9 cellular contexts compared by ENCODE assay signal in genomic region chr3:142027295-142027694, GRCh38.
A peak's percentile ranks its signal among the peaks of the same experiment; 100 is the strongest.
DNase-seq lines count a peak whose midpoint lies in the region; ATAC-seq, FAIRE-seq and TF ChIP-seq lines count a peak whose summit lies in the region.
"Had no signal": no experiment of that assay in that cellular context is flagged by ENCODE, and none has a peak within 500 bp of the region (broad histone marks: within the 10 kb centered on the region; RNA-seq: fewer than 3 reads in every experiment).

No MANE protein-coding gene starts in this region.

- H3K9me3 Mint-ChIP-seq in H9 = no peaks in the 10 kb centered on the region
- no peaks in the 10 kb centered on the region for H3K9me3 Mint-ChIP-seq in astrocyte (ENCODE audit: unreplicated experiment)

- H3K9ac ChIP-seq in H9 (ENCODE audit: extremely low read depth, insufficient read length, low read length) (no peak overlapping the region), astrocyte (ENCODE audit: low read length) (peak overlapping the region; percentile 72)

- no peak overlapping the region for H4K5ac ChIP-seq in H9 (ENCODE audit: insufficient read length, low read depth, low read length)

- H3K27ac ChIP-seq in H9 (ENCODE audit: insufficient read length, low read depth, low read length) (no peak overlapping the region), astrocyte (ENCODE audit: low read depth, low read length) (peak overlapping the region; percentile 33), aorta (ENCODE audit: low read depth in 1 of 2, low read length in 2 of 2) (no peak overlapping the region)

- H2BK12ac ChIP-seq in H9 (ENCODE audit: insufficient read length, low read depth, low read length) = no peak overlapping the region

- no peak overlapping the region for H4K8ac ChIP-seq in H9 (replicated peaks; ENCODE audit: insufficient read length, low read depth, low read length)

- H3K23ac ChIP-seq in H9 (ENCODE audit: insufficient read length, low read depth, low read length) = no peak overlapping the region

- peak overlapping the region in 2 of 3 experiments; percentile 96 to 97; a peak in 5 of 7 replicates for H3K27ac Mint-ChIP-seq in H9
- peak overlapping the region; percentile 75 for H3K27ac Mint-ChIP-seq in astrocyte (ENCODE audit: unreplicated experiment)

- H4K91ac ChIP-seq in H9 (ENCODE audit: insufficient read length, low read depth, low read length) = no peak overlapping the region

- WGBS in H9 (ENCODE audit: extremely low coverage, insufficient read length, low lambda C conversion rate) = no CpG with 5 or more reads among the region's 3 CpGs
- 9 to 12% methylated on average over 3 of the region's 3 CpGs for WGBS in aorta, 2 donors

- DNase-seq in AG04449 (ENCODE audit: low read depth, low spot score) = no peak
- DNase-seq in H9 = no peak
- DNase-seq in astrocyte (ENCODE audit: low read depth) = no peak
- peak; percentile 16 for DNase-seq in medulla oblongata (ENCODE audit: extremely low spot score)
- DNase-seq in hepatic stellate cell (ENCODE audit: low spot score) = no peak
- no peak for DNase-seq in aorta
- no peak for DNase-seq in HCEC 1CT
- DNase-seq: activated CD4-positive, CD25-positive, alpha-beta regulatory T cell treated with anti-CD3 and anti-CD28 coated beads, Interleukin-2, amount 50 U/mL, for 72 hours had no signal

- CTCF ChIA-PET in AG04449 (lab: Yijun Ruan, JAX) = interaction anchor here (2.0 kb wide), 1 partner anchor 10 kb away, joined by 5 read pairs; no protein-coding TSS in a partner anchor

- H3K23me2 ChIP-seq in H9 (ENCODE audit: insufficient read length, low read depth, low read length, poor library complexity, severe bottlenecking) = no peaks in the 10 kb centered on the region

- H3K4ac ChIP-seq in H9 (ENCODE audit: low read depth, low read length) = no peak overlapping the region

- intact Hi-C loops in aorta (cut with DNase I) = no loop called here

- no peak overlapping the region for H3K18ac ChIP-seq in H9 (ENCODE audit: insufficient read length, low read depth, low read length)

- H3K4me1 ChIP-seq in H9 (ENCODE audit: insufficient read depth, low read length) (no peaks in the 10 kb centered on the region), astrocyte (ENCODE audit: insufficient read depth, low read length) (no peaks in the 10 kb centered on the region), aorta (ENCODE audit: control insufficient read depth in 1 of 2, insufficient read depth in 2 of 2, low read length in 2 of 2) (peaks cover 0 to 2% of the 10 kb centered on the region in 2 donors)

- peaks cover 8 to 22% (median 13%) of the 10 kb centered on the region in 3 experiments; a peak in 6 of 7 replicates for H3K36me3 Mint-ChIP-seq in H9 (ENCODE audit: insufficient read depth in 1 of 3, low read depth in 3 of 3)
- H3K36me3 Mint-ChIP-seq in astrocyte (ENCODE audit: low read depth, unreplicated experiment) = peaks cover 2% of the 10 kb centered on the region

- no peak for TF ChIP-seq CTCF in AG04449 (IDR thresholded peaks at IDR 0.05; ENCODE audit: insufficient read depth, low read length, missing control alignments)
- no peak for TF ChIP-seq CTCF in H9 (conservative IDR thresholded peaks at IDR 0.05)
- no peak for TF ChIP-seq CTCF in astrocyte (IDR thresholded peaks at IDR 0.05; ENCODE audit: insufficient read depth, low read depth, low read length)

- POLR2A ChIA-PET in AG04449 (lab: Yijun Ruan, JAX) = no interaction called here

- H2BK5ac ChIP-seq in H9 (ENCODE audit: insufficient read length, low read length) = no peak overlapping the region

- no peak overlapping the region for H3K56ac ChIP-seq in H9 (ENCODE audit: insufficient read length, low read depth, low read length)

- no peak for ATAC-seq in aorta (ENCODE audit: low FRiP score)
- ATAC-seq in GM21576 (IDR thresholded peaks at IDR 0.05; ENCODE audit: unreplicated experiment) = no peak

- H3K4me3 ChIP-seq in AG04449 (ENCODE audit: low read depth, low read length) (peak overlapping the region; percentile 59), astrocyte (ENCODE audit: insufficient read depth, low read depth, low read length) (peak overlapping the region; percentile 73), aorta (ENCODE audit: low read length in 2 of 2) (peak overlapping the region in 1 of 2 donors; percentile 11)

- H3K4me3 Mint-ChIP-seq in H9 (peak overlapping the region; percentile 78 to 96), astrocyte (ENCODE audit: unreplicated experiment) (peak overlapping the region; percentile 90)

- H2AFZ ChIP-seq in H9 (ENCODE audit: low read length) (no peak overlapping the region), astrocyte (ENCODE audit: low read depth, low read length) (no peak overlapping the region)

- no peaks in the 10 kb centered on the region for H3K36me3 ChIP-seq in astrocyte (ENCODE audit: insufficient read depth, low read length)
- no peaks in the 10 kb centered on the region for H3K36me3 ChIP-seq in aorta (ENCODE audit: control insufficient read depth in 1 of 2, insufficient read depth in 2 of 2, low read length in 1 of 2)

- H3K79me1 ChIP-seq in H9 (ENCODE audit: insufficient read depth, low read depth, low read length, poor library complexity, severe bottlenecking) = no peaks in the 10 kb centered on the region

- H3K14ac ChIP-seq in H9 (ENCODE audit: insufficient read depth, low read length) = no peak overlapping the region

- no peak for FAIRE-seq in astrocyte (lab: Jason Lieb, UNC)

- peaks cover 25 to 30% of the 10 kb centered on the region in 2 experiments for H3K4me1 Mint-ChIP-seq in H9
- peaks cover 7% of the 10 kb centered on the region for H3K4me1 Mint-ChIP-seq in astrocyte (ENCODE audit: low read depth, unreplicated experiment)

- no peak overlapping the region for H2BK120ac ChIP-seq in H9 (ENCODE audit: low read depth, low read length, poor library complexity, severe bottlenecking)

- H2BK15ac ChIP-seq in H9 (ENCODE audit: low read depth, low read length) = no peak overlapping the region

- H3K79me2 ChIP-seq in H9 (ENCODE audit: insufficient read depth, low read length) (no peaks in the 10 kb centered on the region; the same call in 1 of the 2 replicates), astrocyte (ENCODE audit: insufficient read depth, low read length) (peaks cover 21% of the 10 kb centered on the region)

- H3K4me2 ChIP-seq in H9 (ENCODE audit: insufficient read depth, insufficient read length, low read length) (peak overlapping the region; percentile 81), astrocyte (ENCODE audit: low read length) (peak overlapping the region; percentile 82)

- H2AK5ac ChIP-seq in H9 (ENCODE audit: insufficient read length, low read length) = no peak overlapping the region

- H3K27me3 ChIP-seq in H9 (ENCODE audit: insufficient read depth, low read length) = no peaks in the 10 kb centered on the region
- no peaks in the 10 kb centered on the region for H3K27me3 ChIP-seq in astrocyte (ENCODE audit: insufficient read depth, low read length)
- H3K27me3 ChIP-seq in aorta (ENCODE audit: control insufficient read depth in 1 of 2, insufficient read depth in 2 of 2, low read length in 1 of 2) = no peaks in the 10 kb centered on the region

- H2BK20ac ChIP-seq in H9 (ENCODE audit: low read depth, low read length, poor library complexity, severe bottlenecking) = no peak overlapping the region

- H4K20me1 ChIP-seq in H9 (ENCODE audit: control insufficient read depth, insufficient read depth, insufficient read length) (no peaks in the 10 kb centered on the region), astrocyte (ENCODE audit: insufficient read depth, low read length) (no peaks in the 10 kb centered on the region)

- H3K9me3 ChIP-seq in H9 (ENCODE audit: control insufficient read depth, low read depth, low read length) (no peaks in the 10 kb centered on the region), astrocyte (ENCODE audit: insufficient read depth, low read depth, low read length) (no peaks in the 10 kb centered on the region), aorta (ENCODE audit: control insufficient read depth, low read length) (no peaks in the 10 kb centered on the region)

- H3T11ph ChIP-seq in H9 (ENCODE audit: low read length) = no peak overlapping the region

- no peaks in the 10 kb centered on the region for H3K27me3 Mint-ChIP-seq in H9 (ENCODE audit: low read depth)
- H3K27me3 Mint-ChIP-seq in astrocyte (ENCODE audit: low read depth, unreplicated experiment) = no peaks in the 10 kb centered on the region
